In the genomic region with DNA sequence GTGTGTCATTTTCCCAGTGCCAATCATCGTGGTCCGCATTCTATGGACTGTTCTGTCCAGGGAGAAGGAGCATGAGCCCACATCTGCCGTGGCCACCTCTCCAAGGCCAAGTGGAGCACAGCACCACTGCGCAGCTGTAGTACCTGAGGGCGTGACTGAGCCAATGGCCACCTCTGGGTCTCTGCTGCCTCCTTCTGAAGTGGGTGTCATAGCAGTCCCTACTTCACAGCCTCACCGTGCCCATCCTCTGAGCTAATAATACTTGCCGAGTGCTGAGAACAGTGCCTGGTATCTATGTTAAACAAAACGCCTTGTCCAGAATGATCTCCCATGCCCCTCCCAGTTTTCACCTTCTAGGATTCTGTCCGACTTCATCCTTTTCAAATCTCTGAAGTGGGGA, we compare ENCODE assay signal across 28 cellular contexts.
"Had no signal": no experiment of that assay in that cellular context is flagged by ENCODE, and none has a peak within 500 bp of the region (broad histone marks: within the 10 kb centered on the region; RNA-seq: fewer than 3 reads in every experiment).

No MANE protein-coding gene starts in this region.

- H3K27ac ChIP-seq: colonic mucosa, lower lobe of right lung, skin epidermis, thyroid gland, upper lobe of left lung, vagina had no signal

- H3K27me3 Mint-ChIP-seq: activated CD4-positive, alpha-beta T cell treated with anti-CD3 and anti-CD28 coated beads for 36 hours; natural killer cell treated with Interleukin-12 subunit alpha and Interleukin-12 subunit beta and Interleukin-15 and Interleukin-18, amount 100 ng/mL, for 72 hours; stimulated activated naive CD8-positive, alpha-beta T cell treated with anti-CD3 and anti-CD28 coated beads, Interleukin-15, amount 100 ng/mL, for 72 hours had no signal

- H3K9me3 ChIP-seq: colonic mucosa, lower lobe of right lung, thyroid gland, upper lobe of left lung, vagina had no signal

- H3K27ac Mint-ChIP-seq: activated CD4-positive, alpha-beta T cell treated with anti-CD3 and anti-CD28 coated beads for 36 hours; activated naive CD4-positive, alpha-beta T cell treated with anti-CD3 and anti-CD28 coated beads, Interleukin-2, amount 50 U/mL, for 72 hours; activated T-cell treated with anti-CD3 and anti-CD28 coated beads, Interleukin-2, amount 50 U/mL, for 72 hours; immature natural killer cell; natural killer cell treated with Interleukin-12 subunit alpha and Interleukin-12 subunit beta and Interleukin-15 and Interleukin-18, amount 100 ng/mL, for 72 hours; stimulated activated effector memory CD8-positive, alpha-beta T cell treated with anti-CD3 and anti-CD28 coated beads, Interleukin-12 subunit alpha, Interleukin-12 subunit beta, amount 100 ng/mL, for 72 hours; stimulated activated naive CD8-positive, alpha-beta T cell treated with anti-CD3 and anti-CD28 coated beads, Interleukin-15, amount 100 ng/mL, for 72 hours; T-helper 1 cell treated with Interleukin-12 subunit alpha and Interleukin-12 subunit beta and Interleukin-4 antibody, amounts not matched to agents 30 μg/mL and 1 μg/mL, for 36 hours had no signal

- H3K4me1 ChIP-seq: colonic mucosa had no signal

- H3K27me3 ChIP-seq: colonic mucosa, dorsolateral prefrontal cortex, thyroid gland, upper lobe of left lung, vagina had no signal

- DNase-seq: activated CD4-positive, alpha-beta T cell treated with anti-CD3 and anti-CD28 coated beads for 36 hours; activated naive CD4-positive, alpha-beta T cell; activated T-cell treated with anti-CD3 and anti-CD28 coated beads for 4 hours; activated T-cell treated with anti-CD3 and anti-CD28 coated beads, Interleukin-2, amount 50 U/mL, for 72 hours; cerebellar nuclear complex; colonic mucosa; dorsolateral prefrontal cortex; effector memory CD4-positive, alpha-beta T cell; erythroblast; head of caudate nucleus; hypothalamus; immature natural killer cell; kidney; lower lobe of right lung; mesendoderm; stimulated activated CD4-positive, alpha-beta T cell treated with anti-CD3 and anti-CD28 coated beads, Interleukin-12 subunit alpha, Interleukin-12 subunit beta, amount 100 ng/mL, for 4 hours; stimulated activated CD4-positive, alpha-beta T cell treated with anti-CD3 and anti-CD28 coated beads, Interleukin-4, amount 100 ng/mL, for 24 hours; stimulated activated naive CD8-positive, alpha-beta T cell treated with anti-CD3 and anti-CD28 coated beads, Interleukin-15, amount 100 ng/mL, for 72 hours; T1000; thyroid gland; upper lobe of left lung had no signal

- H3K4me3 Mint-ChIP-seq: activated CD4-positive, alpha-beta T cell treated with anti-CD3 and anti-CD28 coated beads for 36 hours; activated T-cell treated with anti-CD3 and anti-CD28 coated beads, Interleukin-2, amount 50 U/mL, for 72 hours; immature natural killer cell; natural killer cell treated with Interleukin-12 subunit alpha and Interleukin-12 subunit beta and Interleukin-15 and Interleukin-18, amount 100 ng/mL, for 72 hours; stimulated activated effector memory CD8-positive, alpha-beta T cell treated with anti-CD3 and anti-CD28 coated beads, Interleukin-12 subunit alpha, Interleukin-12 subunit beta, amount 100 ng/mL, for 72 hours; stimulated activated naive CD8-positive, alpha-beta T cell treated with anti-CD3 and anti-CD28 coated beads, Interleukin-15, amount 100 ng/mL, for 72 hours; T-helper 1 cell treated with Interleukin-12 subunit alpha and Interleukin-12 subunit beta and Interleukin-4 antibody, amounts not matched to agents 30 μg/mL and 1 μg/mL, for 36 hours had no signal

- H3K36me3 Mint-ChIP-seq: activated naive CD4-positive, alpha-beta T cell treated with anti-CD3 and anti-CD28 coated beads, Interleukin-2, amount 50 U/mL, for 72 hours; immature natural killer cell; natural killer cell treated with Interleukin-12 subunit alpha and Interleukin-12 subunit beta and Interleukin-15 and Interleukin-18, amount 100 ng/mL, for 72 hours; stimulated activated effector memory CD8-positive, alpha-beta T cell treated with anti-CD3 and anti-CD28 coated beads, Interleukin-12 subunit alpha, Interleukin-12 subunit beta, amount 100 ng/mL, for 72 hours had no signal

- H3K36me3 ChIP-seq: colonic mucosa, lower lobe of right lung, thyroid gland, upper lobe of left lung, vagina had no signal

- FAIRE-seq: kidney had no signal

- H3K9me3 Mint-ChIP-seq: activated naive CD4-positive, alpha-beta T cell treated with anti-CD3 and anti-CD28 coated beads, Interleukin-2, amount 50 U/mL, for 72 hours; activated T-cell treated with anti-CD3 and anti-CD28 coated beads, Interleukin-2, amount 50 U/mL, for 72 hours; immature natural killer cell; natural killer cell treated with Interleukin-12 subunit alpha and Interleukin-12 subunit beta and Interleukin-15 and Interleukin-18, amount 100 ng/mL, for 72 hours; stimulated activated effector memory CD8-positive, alpha-beta T cell treated with anti-CD3 and anti-CD28 coated beads, Interleukin-12 subunit alpha, Interleukin-12 subunit beta, amount 100 ng/mL, for 72 hours; stimulated activated naive CD8-positive, alpha-beta T cell treated with anti-CD3 and anti-CD28 coated beads, Interleukin-15, amount 100 ng/mL, for 72 hours; T-helper 1 cell treated with Interleukin-12 subunit alpha and Interleukin-12 subunit beta and Interleukin-4 antibody, amounts not matched to agents 30 μg/mL and 1 μg/mL, for 36 hours had no signal

- ATAC-seq: activated CD4-positive, alpha-beta T cell treated with anti-CD3 and anti-CD28 coated beads for 36 hours; activated naive CD4-positive, alpha-beta T cell treated with anti-CD3 and anti-CD28 coated beads, Interleukin-2, amount 50 U/mL, for 72 hours; activated T-cell treated with anti-CD3 and anti-CD28 coated beads, Interleukin-2, amount 50 U/mL, for 72 hours; lower lobe of right lung; natural killer cell treated with Interleukin-12 subunit alpha and Interleukin-12 subunit beta and Interleukin-15 and Interleukin-18, amount 100 ng/mL, for 72 hours; sciatic nerve; stimulated activated effector memory CD8-positive, alpha-beta T cell treated with anti-CD3 and anti-CD28 coated beads, Interleukin-12 subunit alpha, Interleukin-12 subunit beta, amount 100 ng/mL, for 72 hours; stimulated activated naive CD8-positive, alpha-beta T cell treated with anti-CD3 and anti-CD28 coated beads, Interleukin-15, amount 100 ng/mL, for 72 hours had no signal

- H3K4me3 ChIP-seq: colonic mucosa, dorsolateral prefrontal cortex, lower lobe of right lung, skin epidermis, thyroid gland, upper lobe of left lung, vagina had no signal
